18 cellular contexts compared by ENCODE assay signal in genomic region chr13:103388839-103389238, GRCh38.
DNase-seq lines count a peak whose midpoint lies in the region; ATAC-seq, FAIRE-seq and TF ChIP-seq lines count a peak whose summit lies in the region.
"Had no signal": no experiment of that assay in that cellular context is flagged by ENCODE, and none has a peak within 500 bp of the region (broad histone marks: within the 10 kb centered on the region; RNA-seq: fewer than 3 reads in every experiment).

No MANE protein-coding gene starts in this region.

- ATAC-seq in HG02884 (IDR thresholded peaks at IDR 0.05; ENCODE audit: unreplicated experiment) (no peak), GM18870 (IDR thresholded peaks at IDR 0.05; ENCODE audit: unreplicated experiment) (no peak)
- ATAC-seq: SK-N-SH treated with all-trans-retinoic acid at 6 μM for 48 hours had no signal

- no peaks in the 10 kb centered on the region for H3K9me3 Mint-ChIP-seq in type B pancreatic cell

- no peak for TF ChIP-seq POLR2A in H54 (IDR thresholded peaks at IDR 0.05; ENCODE audit: low read depth, low read length)

- no peaks in the 10 kb centered on the region for H4K20me1 ChIP-seq in OCI-LY7 (ENCODE audit: insufficient read depth, low read length)

- no peaks in the 10 kb centered on the region for H3K36me3 ChIP-seq in OCI-LY7 (ENCODE audit: insufficient read depth, low read length)

- H3K9me2 ChIP-seq in OCI-LY7 (ENCODE audit: insufficient read depth, low read length), result no peaks in the 10 kb centered on the region

- H3K4me1 ChIP-seq in OCI-LY7 (ENCODE audit: insufficient read depth, low read length, poor library complexity, severe bottlenecking), result no peaks in the 10 kb centered on the region

- TF ChIP-seq CTCF in epithelial cell of proximal tubule (conservative IDR thresholded peaks at IDR 0.05; ENCODE audit: low read depth, low read length) (peak; percentile 28), type B pancreatic cell (conservative IDR thresholded peaks at IDR 0.05) (peak; percentile 43), OCI-LY7 (conservative IDR thresholded peaks at IDR 0.05; ENCODE audit: low read length) (no peak)

- no peaks in the 10 kb centered on the region for H3K4me1 Mint-ChIP-seq in type B pancreatic cell (ENCODE audit: unreplicated experiment)
- H3K4me1 Mint-ChIP-seq: CD14-positive monocyte had no signal

- no peak overlapping the region for H3K4me3 Mint-ChIP-seq in type B pancreatic cell
- H3K4me3 Mint-ChIP-seq: CD14-positive monocyte had no signal

- no TSS peak for BruUV-seq in OCI-LY7 (replicated peaks; lab: Mats Ljungman, UMichigan)

- H3K27ac ChIP-seq in OCI-LY7 (ENCODE audit: low read depth, low read length, poor library complexity, severe bottlenecking), result no peak overlapping the region

- no peak overlapping the region for H3K27ac Mint-ChIP-seq in type B pancreatic cell
- H3K27ac Mint-ChIP-seq: CD14-positive monocyte had no signal

- CTCF ChIA-PET in OCI-LY7 (lab: Charles Lee; ENCODE audit: unreplicated experiment), result no interaction called here

- no peaks in the 10 kb centered on the region for H3K36me3 Mint-ChIP-seq in type B pancreatic cell
- H3K36me3 Mint-ChIP-seq: CD14-positive monocyte had no signal

- H3K27me3 Mint-ChIP-seq in type B pancreatic cell, result no peaks in the 10 kb centered on the region

- in situ Hi-C loops in SK-MEL-5 (cut with HindIII; ENCODE audit: low pct_unique_long_range_greater_than_20kb, low sequenced_read_pairs), result no loop called here

- POLR2A ChIA-PET in OCI-LY7 (lab: Charles Lee), result interaction anchor here (0.6 to 1.1 kb wide), 3 partner anchors 10 to 934 kb away, joined by 3 to 4 read pairs (median 3); no protein-coding TSS in a partner anchor

- intact Hi-C loops in OCI-LY7 (cut with micrococcal nuclease; ENCODE audit: unreplicated experiment), result no loop called here

- H3K4me3 ChIP-seq in epithelial cell of proximal tubule (ENCODE audit: low read depth, low read length) (no peak overlapping the region), OCI-LY7 (ENCODE audit: low read depth, low read length, poor library complexity, severe bottlenecking) (no peak overlapping the region)

- DNase-seq in H54 (ENCODE audit: insufficient read length, low spot score) (no peak), SK-MEL-5 (ENCODE audit: low read depth, low spot score) (peak; percentile 13), epithelial cell of proximal tubule (ENCODE audit: low read depth) (no peak), type B pancreatic cell (ENCODE audit: extremely low spot score, unreplicated experiment) (no peak), OCI-LY7 (ENCODE audit: low spot score) (no peak)
- DNase-seq: ACHN, DMS79 treated with DMSO at 0.1 percent for 48 hours, H7, Kasumi-1, MM.1S, NCI-H1105, NCI-H2081, NCI-H446 treated with DMSO at 0.1 percent for 48 hours, NCI-H69 had no signal

- H3K4me2 ChIP-seq in OCI-LY7 (ENCODE audit: low read length), result no peak overlapping the region

- no peak overlapping the region for H2AFZ ChIP-seq in OCI-LY7 (ENCODE audit: low read length)

- H3K79me2 ChIP-seq in OCI-LY7 (ENCODE audit: insufficient read depth, low read depth, low read length), result no peaks in the 10 kb centered on the region

- no peaks in the 10 kb centered on the region for H3K9me3 ChIP-seq in OCI-LY7 (ENCODE audit: low read length)

- peak; percentile 45 for FAIRE-seq in H54 (lab: Jason Lieb, UNC)
